ENCODE assay signal across 13 cellular contexts in the genomic region with DNA sequence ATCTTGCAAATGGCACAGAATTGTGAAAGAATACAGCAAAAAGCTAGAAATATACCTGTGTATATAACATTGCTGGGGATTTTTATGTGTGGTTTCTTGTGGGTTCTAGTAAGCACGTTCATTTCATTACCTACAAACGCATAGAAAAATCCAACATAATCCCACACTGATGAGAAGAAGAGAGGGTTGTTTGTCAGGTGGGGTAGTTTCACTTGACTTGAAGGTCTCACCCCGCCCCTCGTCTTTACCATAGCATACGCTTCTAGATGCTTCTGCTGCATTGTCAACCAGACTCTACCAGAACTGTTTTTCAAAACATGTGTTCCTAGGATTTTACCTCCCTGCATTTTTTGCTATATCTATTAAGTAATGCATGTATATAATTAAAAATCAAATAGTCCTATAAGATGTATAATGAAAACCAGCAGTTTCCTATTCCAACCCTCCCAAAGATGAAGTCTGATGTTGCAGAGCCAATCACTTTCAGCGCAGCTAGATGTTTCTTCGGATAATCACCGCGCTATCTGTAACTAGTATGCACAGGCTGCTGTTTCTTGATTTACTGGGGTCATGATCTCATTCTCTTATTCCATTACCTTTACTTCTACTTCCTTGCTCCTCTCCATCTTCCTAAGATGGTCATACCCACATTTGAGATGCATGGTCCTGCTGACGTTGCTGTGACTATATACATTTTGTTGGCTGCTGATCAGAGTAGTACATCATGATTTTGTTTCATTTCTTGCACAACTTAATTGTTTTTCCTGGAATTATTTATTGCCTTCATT.
DNase-seq lines count a peak whose midpoint lies in the region; ATAC-seq and TF ChIP-seq lines count a peak whose summit lies in the region.
"Had no signal": no experiment of that assay in that cellular context is flagged by ENCODE, and none has a peak within 500 bp of the region (broad histone marks: within the 10 kb centered on the region; RNA-seq: fewer than 3 reads in every experiment).

No MANE protein-coding gene starts in this region.

- H3K9me3 ChIP-seq in RWPE2 (ENCODE audit: severe bottlenecking) = no peaks in the 10 kb centered on the region
- H3K9me3 ChIP-seq: MG63, neutrophil had no signal

- no peaks in the 10 kb centered on the region for H3K27me3 Mint-ChIP-seq in brain
- no peaks in the 10 kb centered on the region for H3K27me3 Mint-ChIP-seq in mesothelial cell of epicardium (ENCODE audit: low read depth)

- ATAC-seq in RWPE2 (ENCODE audit: low read depth) = no peak

- H3K27ac Mint-ChIP-seq in brain (peak overlapping the region in 3 of 5 experiments; percentile 10 to 81 (median 35)), mesothelial cell of epicardium (no peak overlapping the region)

- H3K4me1 ChIP-seq in RWPE2 (ENCODE audit: insufficient read depth, poor library complexity, severe bottlenecking) = peaks cover 31% of the 10 kb centered on the region

- H3K36me3 Mint-ChIP-seq in brain = no peaks in the 10 kb centered on the region
- no peaks in the 10 kb centered on the region for H3K36me3 Mint-ChIP-seq in mesothelial cell of epicardium

- no peak overlapping the region for H3K4me3 ChIP-seq in RWPE2 (ENCODE audit: severe bottlenecking)
- H3K4me3 ChIP-seq: MG63 had no signal

- H3K9me3 Mint-ChIP-seq in brain = no peaks in the 10 kb centered on the region
- no peaks in the 10 kb centered on the region for H3K9me3 Mint-ChIP-seq in mesothelial cell of epicardium

- peaks cover 66% of the 10 kb centered on the region for H3K4me1 Mint-ChIP-seq in brain
- peaks cover 62% of the 10 kb centered on the region for H3K4me1 Mint-ChIP-seq in mesothelial cell of epicardium

- H3K4me3 Mint-ChIP-seq in brain (no peak overlapping the region), mesothelial cell of epicardium (no peak overlapping the region)

- peak overlapping the region; percentile 97 for H3K27ac ChIP-seq in RWPE2 (ENCODE audit: poor library complexity, severe bottlenecking)
- H3K27ac ChIP-seq: neutrophil had no signal

- TF ChIP-seq CTCF in RWPE2 (IDR thresholded peaks at IDR 0.05; ENCODE audit: poor library complexity, severe bottlenecking) (no peak), brain (conservative IDR thresholded peaks at IDR 0.05) (no peak), mesothelial cell of epicardium (IDR thresholded peaks at IDR 0.05; ENCODE audit: unreplicated experiment) (no peak)

- no peaks in the 10 kb centered on the region for H3K27me3 ChIP-seq in RWPE2 (ENCODE audit: insufficient read depth, poor library complexity, severe bottlenecking)
- H3K27me3 ChIP-seq: MG63, neutrophil had no signal

- peak; percentile 15 for DNase-seq in stimulated activated CD4-positive, alpha-beta T cell treated with anti-CD3 and anti-CD28 coated beads, Interleukin-1b, Interleukin-23, amount 100 ng/mL, for 48 hours
- no peak for DNase-seq in stimulated activated CD4-positive, alpha-beta T cell treated with anti-CD3 and anti-CD28 coated beads, Interleukin-4, amount 100 ng/mL, for 4 hours
- DNase-seq in RWPE2 (ENCODE audit: low spot score) (no peak), NK-92 (lab: John Stamatoyannopoulos, UW; ENCODE audit: unreplicated experiment) (no peak), mesothelial cell of epicardium (ENCODE audit: low spot score in 2 of 2, unreplicated experiment in 2 of 2) (no peak), NOMO-1 treated with dmso at 0.1 percent for 144 hours (lab: John Stamatoyannopoulos, UW; ENCODE audit: unreplicated experiment) (no peak), H4 (ENCODE audit: low spot score) (no peak)
- DNase-seq: AML-193, aorta, NCI-H748 treated with DMSO at 0.1 percent for 48 hours had no signal

- no peaks in the 10 kb centered on the region for H3K36me3 ChIP-seq in RWPE2 (ENCODE audit: low read depth)
- H3K36me3 ChIP-seq: MG63, neutrophil had no signal
